ENCODE assay signal across 18 cellular contexts in the genomic region with DNA sequence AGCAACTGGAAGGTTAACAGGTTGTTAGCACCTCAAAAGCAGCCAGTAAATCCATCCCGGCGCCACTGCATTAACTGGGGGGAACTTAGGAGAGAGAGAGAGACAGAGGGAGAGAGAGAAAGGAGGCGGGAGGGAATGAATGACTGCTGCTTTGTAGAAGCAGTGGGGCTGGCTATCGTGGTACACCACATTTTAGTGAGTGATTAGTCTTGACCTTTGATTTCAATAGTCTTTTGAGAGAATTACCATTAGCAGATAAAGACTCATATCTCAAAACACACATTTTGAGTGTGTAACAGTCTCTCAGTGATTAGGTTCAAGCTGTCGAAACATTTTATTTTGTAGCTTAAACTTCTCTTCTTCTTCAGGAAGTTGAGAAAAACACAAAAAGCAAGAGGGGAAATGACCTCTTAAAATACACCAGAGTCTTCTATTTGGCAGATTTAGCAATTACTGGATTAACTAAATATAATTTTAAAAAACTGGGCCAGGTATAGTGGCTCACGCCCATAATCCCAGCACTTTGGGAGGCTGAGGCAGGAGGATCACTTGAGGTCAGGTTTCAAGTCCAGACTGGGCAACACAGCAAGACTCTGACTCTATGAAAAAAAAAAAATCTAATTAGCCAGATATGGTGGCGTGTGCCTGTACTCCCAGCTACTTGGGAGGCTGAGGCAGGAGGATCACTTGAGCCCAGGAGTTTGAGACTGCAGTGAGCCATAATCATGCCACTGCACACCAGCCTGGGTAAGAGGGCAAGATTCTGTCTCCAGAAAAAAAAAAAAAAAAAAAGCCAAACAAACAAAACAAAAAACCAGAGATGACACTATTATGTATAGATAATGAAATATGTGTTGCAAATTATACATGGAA.
DNase-seq lines count a peak whose midpoint lies in the region; ATAC-seq, FAIRE-seq and TF ChIP-seq lines count a peak whose summit lies in the region.
"Had no signal": no experiment of that assay in that cellular context is flagged by ENCODE, and none has a peak within 500 bp of the region (broad histone marks: within the 10 kb centered on the region; RNA-seq: fewer than 3 reads in every experiment).

No MANE protein-coding gene starts in this region.

- DNase-seq in D721Med (ENCODE audit: insufficient read length, low spot score): no peak
- peak; percentile 93 for DNase-seq in OCI-M2 (lab: John Stamatoyannopoulos, UW; ENCODE audit: unreplicated experiment)
- DNase-seq in erythroblast (lab: John Stamatoyannopoulos, UW): peak; percentile 88 to 97
- no peak for DNase-seq in stimulated activated effector memory CD8-positive, alpha-beta T cell treated with anti-CD3 and anti-CD28 coated beads, Interleukin-12 subunit alpha, Interleukin-12 subunit beta, amount 100 ng/mL, for 72 hours (ENCODE audit: low spot score in 2 of 2)
- DNase-seq in MM.1S: no peak
- no peak for DNase-seq in T-helper 1 cell
- DNase-seq in MV-4-11 (lab: John Stamatoyannopoulos, UW): no peak
- DNase-seq: CD4-positive, alpha-beta memory T cell; DMS79 treated with DMSO at 0.1 percent for 48 hours; KBM-7; NCI-H1436; NCI-H2029; NCI-H510A treated with DMSO at 0.1 percent for 48 hours; SHP77; SK-N-SH had no signal

- peak; percentile 88 for FAIRE-seq in D721Med (lab: Jason Lieb, UNC)

- ATAC-seq in stimulated activated effector memory CD8-positive, alpha-beta T cell treated with anti-CD3 and anti-CD28 coated beads, Interleukin-12 subunit alpha, Interleukin-12 subunit beta, amount 100 ng/mL, for 72 hours: no peak
- ATAC-seq: GM23338, HCT116 had no signal

- H3K79me2 ChIP-seq in MM.1S (ENCODE audit: low read length): no peaks in the 10 kb centered on the region

- no peak overlapping the region for H3K27ac ChIP-seq in MM.1S (ENCODE audit: low read length)

- no peaks in the 10 kb centered on the region for H3K4me1 Mint-ChIP-seq in stimulated activated effector memory CD8-positive, alpha-beta T cell treated with anti-CD3 and anti-CD28 coated beads, Interleukin-12 subunit alpha, Interleukin-12 subunit beta, amount 100 ng/mL, for 72 hours
- H3K4me1 Mint-ChIP-seq: B cell; CD4-positive, alpha-beta memory T cell; GM23338 had no signal

- no peaks in the 10 kb centered on the region for H3K9me2 ChIP-seq in MM.1S (replicated peaks; ENCODE audit: insufficient read depth, low read length)
- H3K9me2 ChIP-seq: SK-N-SH had no signal

- peak overlapping the region; percentile 66 for H3K27ac Mint-ChIP-seq in stimulated activated effector memory CD8-positive, alpha-beta T cell treated with anti-CD3 and anti-CD28 coated beads, Interleukin-12 subunit alpha, Interleukin-12 subunit beta, amount 100 ng/mL, for 72 hours
- H3K27ac Mint-ChIP-seq: B cell; CD4-positive, alpha-beta memory T cell; GM23338 had no signal

- no peak for TF ChIP-seq POLR2A in erythroblast (IDR thresholded peaks at IDR 0.05; ENCODE audit: low read length)

- no peak for TF ChIP-seq CTCF in D721Med (IDR thresholded peaks at IDR 0.05; ENCODE audit: insufficient read depth, missing control alignments)
- no peak for TF ChIP-seq CTCF in MM.1S (IDR thresholded peaks at IDR 0.05; ENCODE audit: low read length)

- H3K9me3 Mint-ChIP-seq in stimulated activated effector memory CD8-positive, alpha-beta T cell treated with anti-CD3 and anti-CD28 coated beads, Interleukin-12 subunit alpha, Interleukin-12 subunit beta, amount 100 ng/mL, for 72 hours: no peaks in the 10 kb centered on the region
- H3K9me3 Mint-ChIP-seq: CD4-positive, alpha-beta memory T cell; GM23338 had no signal

- peaks cover 56% of the 10 kb centered on the region for H3K36me3 Mint-ChIP-seq in stimulated activated effector memory CD8-positive, alpha-beta T cell treated with anti-CD3 and anti-CD28 coated beads, Interleukin-12 subunit alpha, Interleukin-12 subunit beta, amount 100 ng/mL, for 72 hours

- no peak overlapping the region for H3K4me2 ChIP-seq in MM.1S (ENCODE audit: low read depth, low read length)
- H3K4me2 ChIP-seq: GM23338, SK-N-SH had no signal

- H3K4me3 ChIP-seq in MM.1S (ENCODE audit: low read length): no peak overlapping the region
- H3K4me3 ChIP-seq: GM23338 had no signal

- H2AFZ ChIP-seq in MM.1S (ENCODE audit: low read length): no peak overlapping the region
- H2AFZ ChIP-seq: GM23338 had no signal

- H3K4me3 Mint-ChIP-seq in stimulated activated effector memory CD8-positive, alpha-beta T cell treated with anti-CD3 and anti-CD28 coated beads, Interleukin-12 subunit alpha, Interleukin-12 subunit beta, amount 100 ng/mL, for 72 hours: no peak overlapping the region
- H3K4me3 Mint-ChIP-seq: B cell; CD4-positive, alpha-beta memory T cell; GM23338 had no signal

- H3K36me3 ChIP-seq in MM.1S (replicated peaks; ENCODE audit: insufficient read depth, low read length): no peaks in the 10 kb centered on the region

- H3K9me3 ChIP-seq in MM.1S (replicated peaks; ENCODE audit: insufficient read depth, low read length): no peaks in the 10 kb centered on the region
- H3K9me3 ChIP-seq: SK-N-SH had no signal

- no peaks in the 10 kb centered on the region for H4K20me1 ChIP-seq in MM.1S (ENCODE audit: insufficient read depth, low read length)

- no peaks in the 10 kb centered on the region for H3F3A ChIP-seq in MM.1S (ENCODE audit: insufficient read depth, low read length)

- no peaks in the 10 kb centered on the region for H3K27me3 ChIP-seq in MM.1S (replicated peaks; ENCODE audit: insufficient read depth, low read length)

- H3K4me1 ChIP-seq in MM.1S (ENCODE audit: low read length): no peaks in the 10 kb centered on the region

- H3K9ac ChIP-seq in MM.1S (ENCODE audit: low read length): no peak overlapping the region
- H3K9ac ChIP-seq: SK-N-SH had no signal

Comparison
In these comparisons a context has a peak if more than half of its experiments do, and no peak if none do; other contexts are left out.
1. DNase-seq: peak in OCI-M2 (single experiment) and erythroblast (2 of 2); none in D721Med (single experiment), stimulated activated effector memory CD8-positive, alpha-beta T cell treated with anti-CD3 and anti-CD28 coated beads, Interleukin-12 subunit alpha, Interleukin-12 subunit beta, amount 100 ng/mL, for 72 hours (0 of 2), MM.1S (single experiment), T-helper 1 cell (0 of 5) and MV-4-11 (single experiment).